8 cellular contexts compared by ENCODE assay signal in the genomic region with DNA sequence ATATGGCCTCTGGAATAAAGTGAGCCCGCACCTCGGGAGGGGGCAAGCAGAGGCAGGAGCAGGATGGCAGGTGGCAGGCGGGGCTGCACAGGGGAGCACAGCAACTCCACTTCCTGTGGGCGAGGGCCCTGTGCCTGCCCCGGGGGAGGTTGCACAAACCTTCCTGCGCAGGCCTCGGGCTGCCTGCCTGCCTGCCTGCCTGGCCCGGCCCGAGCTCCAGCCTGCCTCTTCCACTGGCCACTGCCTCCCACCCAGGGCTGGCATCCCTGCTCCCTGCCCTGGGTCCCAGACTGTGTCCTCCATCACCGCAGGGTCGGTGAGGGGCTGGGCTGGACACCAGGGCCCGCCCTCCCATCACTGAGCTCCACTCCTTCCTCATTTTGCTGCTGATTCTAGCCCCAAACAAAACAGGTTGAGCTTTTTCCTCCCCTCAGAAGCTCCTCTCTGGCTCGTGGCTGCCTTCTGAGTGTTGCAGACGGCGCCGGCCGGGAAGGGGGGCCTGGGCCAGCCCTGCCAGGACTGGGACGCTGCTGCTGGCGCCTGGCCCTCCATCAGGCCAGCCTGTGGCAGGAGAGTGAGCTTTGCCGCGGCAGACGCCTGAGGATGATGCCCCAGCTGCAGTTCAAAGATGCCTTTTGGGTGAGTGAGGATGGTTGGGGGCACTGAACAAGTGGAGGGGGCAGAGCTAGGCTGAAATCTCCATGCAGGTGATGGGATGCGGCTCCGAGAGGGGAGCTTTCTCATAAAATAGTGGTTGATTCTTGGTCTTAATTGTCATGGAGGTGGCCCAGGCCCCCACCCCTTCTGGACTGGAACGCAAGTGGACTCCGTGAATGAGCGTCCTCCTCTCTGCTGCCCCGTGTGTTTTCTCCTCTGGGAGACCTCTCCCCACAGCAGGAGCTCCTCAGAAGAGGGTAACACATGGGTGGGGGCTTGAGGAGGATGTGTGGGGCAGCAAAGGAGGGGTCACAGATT. TPM values are rescaled to one million over a fixed set of nuclear protein-coding genes. Genes with fewer than 3 reads are reported as not detected.
DNase-seq lines count a peak whose midpoint lies in the region; ATAC-seq and TF ChIP-seq lines count a peak whose summit lies in the region.

A gene (plus strand): TSS at position 156 of the 975 bp plus-strand sequence. CDS start 448 bp downstream, at position 604.

- peak within 1 kb of the TSS; percentile 95 for H3K4me3 Mint-ChIP-seq in CD4-positive, alpha-beta T cell
- H3K4me3 Mint-ChIP-seq in immature natural killer cell: peak within 1 kb of the TSS; percentile 95 to 98 (median 98)

- H3K4me1 ChIP-seq in GM23248 (ENCODE audit: insufficient read depth) (peaks cover 13% of the 10 kb centered on the region), gastrocnemius medialis (peaks cover 0 to 4% of the 10 kb centered on the region in 2 donors)

- no peaks in the 10 kb centered on the region for H3K9me3 Mint-ChIP-seq in CD4-positive, alpha-beta T cell
- no peaks in the 10 kb centered on the region for H3K9me3 Mint-ChIP-seq in immature natural killer cell

- H3K79me2 ChIP-seq in GM23248 (ENCODE audit: insufficient read depth): no peaks in the 10 kb centered on the region

- H3K27me3 Mint-ChIP-seq in CD4-positive, alpha-beta T cell: no peaks in the 10 kb centered on the region
- H3K27me3 Mint-ChIP-seq in immature natural killer cell (ENCODE audit: low read depth in 3 of 3): peaks cover 0 to 6% (median under 1%) of the 10 kb centered on the region in 3 donors

- H3K36me3 ChIP-seq in GM23248 (ENCODE audit: low read depth) (no peaks in the 10 kb centered on the region), gastrocnemius medialis (no peaks in the 10 kb centered on the region)

- no peak within 1 kb of the TSS; the same call in 1 of the 2 replicates for H3K9ac ChIP-seq in GM23248

- no peaks in the 10 kb centered on the region for H3K9me2 ChIP-seq in GM23248 (ENCODE audit: insufficient read depth)

- peaks cover 75% of the 10 kb centered on the region for H3K4me1 Mint-ChIP-seq in CD4-positive, alpha-beta T cell (ENCODE audit: low read depth)
- peaks cover 65 to 66% of the 10 kb centered on the region in 2 donors for H3K4me1 Mint-ChIP-seq in immature natural killer cell

- in situ Hi-C loops in GM23248 (cut with MboI): no loop called here
- in situ Hi-C loops in gastrocnemius medialis (cut with MboI; ENCODE audit: low sequenced_read_pairs in 4 of 4): no loop called here

- TF ChIP-seq CTCF in CD4-positive, alpha-beta T cell (IDR thresholded peaks at IDR 0.05): no peak
- no peak for TF ChIP-seq CTCF in RWPE1 (conservative IDR thresholded peaks at IDR 0.05; ENCODE audit: low read depth)
- TF ChIP-seq CTCF in gastrocnemius medialis (IDR thresholded peaks at IDR 0.05 in 4 of 5, conservative IDR thresholded peaks at IDR 0.05 in 1 of 5): no peak

- peak within 1 kb of the TSS; percentile 80 for H2AFZ ChIP-seq in GM23248

- H3K9me3 ChIP-seq in CD4-positive, alpha-beta T cell (ENCODE audit: control insufficient read depth, low read length): no peaks in the 10 kb centered on the region
- no peaks in the 10 kb centered on the region for H3K9me3 ChIP-seq in GM23248 (ENCODE audit: low read depth)
- H3K9me3 ChIP-seq in gastrocnemius medialis: no peaks in the 10 kb centered on the region

- H3F3A ChIP-seq in GM23248 (ENCODE audit: insufficient read depth): peaks cover 4% of the 10 kb centered on the region; the same call in 1 of the 2 replicates

- CTCF ChIA-PET in CD4-positive, alpha-beta T cell (lab: Charles Lee): interaction anchor here (0.6 to 2.4 kb wide), 7 partner anchors 11 to 442 kb away, joined by 3 to 13 read pairs (median 4); no protein-coding TSS in a partner anchor
- CTCF ChIA-PET in RWPE1 (lab: Yijun Ruan, JAX): interaction anchor here (0.6 to 0.7 kb wide), 2 partner anchors 682 to 806 kb away, joined by 4 to 5 read pairs; no protein-coding TSS in a partner anchor

- no peaks in the 10 kb centered on the region for H4K20me1 ChIP-seq in GM23248 (ENCODE audit: insufficient read depth)

- peak; percentile 56 to 78 (median 70) for DNase-seq in CD4-positive, alpha-beta T cell
- peak; percentile 66 for DNase-seq in GM23248
- DNase-seq in RWPE1 (ENCODE audit: low spot score): peak; percentile 48
- peak; percentile 71 for DNase-seq in activated naive CD4-positive, alpha-beta T cell treated with Interleukin-2 at 50 U/mL for 16 hours
- DNase-seq in immature natural killer cell: peak; percentile 64 to 68 (median 68)
- DNase-seq in stimulated activated CD4-positive, alpha-beta T cell treated with anti-CD3 and anti-CD28 coated beads, Interleukin-4, amount 100 ng/mL, for 24 hours: peak; percentile 71
- DNase-seq in gastrocnemius medialis: no peak
- no peak for DNase-seq in COR-L47 (lab: John Stamatoyannopoulos, UW)

- no peaks in the 10 kb centered on the region for H3K27me3 ChIP-seq in CD4-positive, alpha-beta T cell (ENCODE audit: control insufficient read depth, insufficient read depth, low read length)
- H3K27me3 ChIP-seq in GM23248 (replicated peaks; ENCODE audit: insufficient read depth) (no peaks in the 10 kb centered on the region), gastrocnemius medialis (no peaks in the 10 kb centered on the region)

- H3K36me3 Mint-ChIP-seq in CD4-positive, alpha-beta T cell (ENCODE audit: low read depth): peaks cover 24% of the 10 kb centered on the region
- peaks cover 3 to 4% (median 4%) of the 10 kb centered on the region in 3 donors for H3K36me3 Mint-ChIP-seq in immature natural killer cell

- peak within 1 kb of the TSS; percentile 88 for H3K27ac ChIP-seq in CD4-positive, alpha-beta T cell (ENCODE audit: low read depth, low read length)
- H3K27ac ChIP-seq in GM23248 (no peak within 1 kb of the TSS), RWPE1 (peak within 1 kb of the TSS; percentile 67), gastrocnemius medialis (no peak within 1 kb of the TSS)

- H3K4me2 ChIP-seq in GM23248 (ENCODE audit: unreplicated experiment): peak within 1 kb of the TSS; percentile 1

- WGBS in GM23248 (ENCODE audit: low coverage in 1 of 2, low lambda C conversion rate in 2 of 2, missing lambda C conversion rate in 2 of 2), 2 experiments: 37 to 38% methylated on average over 25 to 27 of the region's 28 CpGs

- TF ChIP-seq POLR2A in gastrocnemius medialis (IDR thresholded peaks at IDR 0.05): no peak

- POLR2A ChIA-PET in CD4-positive, alpha-beta T cell (lab: Charles Lee): interaction anchor here (0.5 to 6.4 kb wide), 27 partner anchors 8 to 1356 kb away, joined by 3 to 124 read pairs (median 7); a partner anchor contains a TSS
- POLR2A ChIA-PET in RWPE1 (lab: Yijun Ruan, JAX; ENCODE audit: low non-redundant PET): no interaction called here

- H3K27ac Mint-ChIP-seq in CD4-positive, alpha-beta T cell: peak within 1 kb of the TSS; percentile 98
- peak within 1 kb of the TSS; percentile 87 to 96 (median 93) for H3K27ac Mint-ChIP-seq in immature natural killer cell

- intact Hi-C loops in CD4-positive, alpha-beta T cell (cut with DNase I, micrococcal nuclease): loop anchor here (5.0 to 10.0 kb wide), 3 partner anchors 63 to 430 kb away; a partner anchor contains a TSS
- intact Hi-C loops in gastrocnemius medialis (cut with DNase I; ENCODE audit: low total_unique reads): no loop called here

- H3K4me3 ChIP-seq in GM23248 (no peak within 1 kb of the TSS), gastrocnemius medialis (peak within 1 kb of the TSS in 2 of 4 donors; percentile 14 to 35)

- peak; percentile 76 for ATAC-seq in CD4-positive, alpha-beta T cell (ENCODE audit: poor library complexity)
- ATAC-seq in gastrocnemius medialis: no peak

RNA-seq across cellular contexts. Expression of the gene that starts here (rescaled TPM):
- 10 to 100 TPM; 79.4 to 82.7 TPM for total RNA-seq in CD4-positive, alpha-beta T cell
- total RNA-seq in GM23248 (2014; rRNA removed; shearing (Covaris generic)): 0.38 TPM in 1 of 2 replicates, not detected in the other
- 0.71 and 0.80 TPM in 2 replicates for polyA plus RNA-seq in GM23248 (2016; fragmentation: Nextera tagmentation; extraction: Ambion mirVana)
- 100 to 1,000 TPM in 1 of 3 donors, 10 to 100 TPM in 2; 84.4 to 127 (median 99.3) TPM for polyA plus RNA-seq in immature natural killer cell
- total RNA-seq in gastrocnemius medialis: 1 to 10 TPM in 2 of 4 donors, under 1 TPM in 1, not detected in 1; 0.76 to 5.2 (median 3.1) TPM

Comparison
In these comparisons a context has a peak if more than half of its experiments do, and no peak if none do; other contexts are left out.
1. RNA of the gene that starts here (total RNA-seq): 79.4 to 82.7 TPM in CD4-positive, alpha-beta T cell; 0.76 to 5.2 TPM in gastrocnemius medialis and 0.38 TPM in GM23248; every median in the first group is over 10 times any median in the second.
2. RNA of the gene that starts here (polyA plus RNA-seq): 84.4 to 127 TPM in immature natural killer cell; 0.71 to 0.80 TPM in GM23248; every median in the first group is over 10 times any median in the second.
3. Peak in DNase-seq and H3K4me2 ChIP-seq in GM23248; RNA of the gene not detected or under 1 TPM.
4. DNase-seq: peak in CD4-positive, alpha-beta T cell (10 of 10), RWPE1 (single experiment), activated naive CD4-positive, alpha-beta T cell treated with Interleukin-2 at 50 U/mL for 16 hours (single experiment), immature natural killer cell (3 of 3) and stimulated activated CD4-positive, alpha-beta T cell treated with anti-CD3 and anti-CD28 coated beads, Interleukin-4, amount 100 ng/mL, for 24 hours (single experiment); none in gastrocnemius medialis (0 of 2) and COR-L47 (single experiment).
5. H3K27ac ChIP-seq: peak in CD4-positive, alpha-beta T cell (single experiment) and RWPE1 (single experiment); none in GM23248 (single experiment) and gastrocnemius medialis (0 of 4).